22 cellular contexts compared by ENCODE assay signal in the genomic region with DNA sequence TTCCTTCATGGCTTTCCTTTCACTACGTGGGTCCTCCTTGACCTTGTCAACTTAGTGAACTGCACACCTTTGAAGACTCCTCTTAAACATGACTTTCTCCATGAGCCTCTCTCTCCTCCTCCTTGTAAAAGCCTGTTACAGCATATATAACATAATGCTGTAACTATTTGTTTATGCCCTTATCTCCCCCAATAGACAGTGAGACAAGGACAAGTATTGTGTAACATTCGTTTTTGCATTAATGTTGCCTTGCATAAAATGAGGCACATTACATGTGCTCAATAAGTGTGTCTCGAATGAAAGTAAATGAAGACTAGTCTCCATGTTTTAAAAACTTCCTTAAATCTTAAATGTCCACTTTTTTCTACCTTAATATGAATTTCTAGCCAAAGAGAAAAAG. TPM values are rescaled to one million over a fixed set of nuclear protein-coding genes. Genes with fewer than 3 reads are reported as not detected.
"Had no signal": no experiment of that assay in that cellular context is flagged by ENCODE, and none has a peak within 500 bp of the region (broad histone marks: within the 10 kb centered on the region; RNA-seq: fewer than 3 reads in every experiment).

No MANE protein-coding gene starts in this region.

- H3K4me3 Mint-ChIP-seq: activated naive CD8-positive, alpha-beta T cell treated with anti-CD3 and anti-CD28 coated beads for 36 hours; endodermal cell; memory B cell; neural progenitor cell had no signal

- H3K27ac ChIP-seq: esophagus squamous epithelium, heart left ventricle, neural progenitor cell, psoas muscle, right atrium auricular region, upper lobe of left lung had no signal

- H3K4me1 ChIP-seq: psoas muscle had no signal

- H3K4me3 ChIP-seq: esophagus squamous epithelium, heart left ventricle, mucosa of descending colon, neural progenitor cell, psoas muscle, right atrium auricular region, upper lobe of left lung had no signal

- H3K9me3 ChIP-seq: esophagus squamous epithelium, heart left ventricle, mucosa of descending colon, psoas muscle, right atrium auricular region, upper lobe of left lung had no signal

- FAIRE-seq: bronchial epithelial cell, keratinocyte had no signal

- ATAC-seq: heart left ventricle; left colon; mucosa of descending colon; psoas muscle; stimulated activated naive CD8-positive, alpha-beta T cell treated with anti-CD3 and anti-CD28 coated beads, Interleukin-15, Interleukin-2, amounts not matched to agents 100 U/mL and 50 U/mL, for 24 hours had no signal

- DNase-seq: activated naive CD8-positive, alpha-beta T cell treated with anti-CD3 and anti-CD28 coated beads for 36 hours; activated T-cell treated with anti-CD3 and anti-CD28 coated beads, Interleukin-2, amount 50 U/mL, for 1 hour; amniotic stem cell; cerebellar nuclear complex; cortex of kidney; endodermal cell; esophagus squamous epithelium; heart left ventricle; left colon; mucosa of descending colon; psoas muscle; stimulated activated CD4-positive, alpha-beta T cell treated with anti-CD3 and anti-CD28 coated beads, Interleukin-12 subunit alpha, Interleukin-12 subunit beta, amount 100 ng/mL, for 4 hours; stimulated activated CD4-positive, alpha-beta T cell treated with anti-CD3 and anti-CD28 coated beads, Interleukin-4, amount 100 ng/mL, for 4 hours; stimulated activated naive CD8-positive, alpha-beta T cell treated with anti-CD3 and anti-CD28 coated beads, Interleukin-15, Interleukin-2, amounts not matched to agents 100 U/mL and 50 U/mL, for 24 hours; T-helper 9 cell; upper lobe of left lung had no signal

- H3K36me3 Mint-ChIP-seq: activated naive CD8-positive, alpha-beta T cell treated with anti-CD3 and anti-CD28 coated beads for 36 hours; neural progenitor cell had no signal

- H3K27ac Mint-ChIP-seq: activated naive CD8-positive, alpha-beta T cell treated with anti-CD3 and anti-CD28 coated beads for 36 hours; endodermal cell; memory B cell; neural progenitor cell had no signal

- H3K9me3 Mint-ChIP-seq: activated naive CD8-positive, alpha-beta T cell treated with anti-CD3 and anti-CD28 coated beads for 36 hours; endodermal cell; memory B cell; neural progenitor cell had no signal

- H3K36me3 ChIP-seq: esophagus squamous epithelium, heart left ventricle, neural progenitor cell, right atrium auricular region, upper lobe of left lung had no signal

- H2AFZ ChIP-seq: neural progenitor cell had no signal

- H3K4me2 ChIP-seq: neural progenitor cell had no signal

RNA-seq across cellular contexts. Expression of a gene that starts 4.3 kb away (rescaled TPM):
- total RNA-seq: T-helper 1 cell treated with Interleukin-12 subunit alpha and Interleukin-12 subunit beta and Interleukin-4 antibody, amounts not matched to agents 30 ng/mL and 1 ng/mL, for 36 hours had no signal
